In genomic region chr19:14528419-14529253, GRCh38 we compare ENCODE assay signal across 7 cellular contexts. TPM values are rescaled to one million over a fixed set of nuclear protein-coding genes. Genes with fewer than 3 reads are reported as not detected.
DNase-seq lines count a peak whose midpoint lies in the region; ATAC-seq lines count a peak whose summit lies in the region.

No MANE protein-coding gene starts in this region.

- no peak for ATAC-seq in GM19023 (IDR thresholded peaks at IDR 0.05; ENCODE audit: unreplicated experiment)

- H3K27ac ChIP-seq in subcutaneous abdominal adipose tissue (ENCODE audit: low read depth, low read length) = no peak overlapping the region

- H3K4me3 ChIP-seq in iPS-18c (ENCODE audit: insufficient read depth, low read depth, low read length) = peak overlapping the region; percentile 52
- peak overlapping the region; percentile 69 to 96 (median 78) for H3K4me3 ChIP-seq in subcutaneous abdominal adipose tissue (ENCODE audit: low read depth in 1 of 5, low read length in 5 of 5)

- H3K9me3 Mint-ChIP-seq in IgD-negative memory B cell = no peaks in the 10 kb centered on the region
- no peaks in the 10 kb centered on the region for H3K9me3 Mint-ChIP-seq in activated T-helper 2 cell treated with anti-CD3 and anti-CD28 coated beads, Interferon-gamma antibody, Interleukin-2, Interleukin-4, amounts not matched to agents 10 μg/mL and 5 μg/mL and 100 μg/mL, durations not matched to agents 14 hours and 24 hours and 36 hours

- intact Hi-C loops in activated T-helper 2 cell treated with anti-CD3 and anti-CD28 coated beads, Interferon-gamma antibody, Interleukin-2, Interleukin-4, amounts not matched to agents 10 μg/mL and 5 μg/mL and 100 μg/mL, durations not matched to agents 14 hours and 24 hours and 36 hours (cut with micrococcal nuclease) = loop anchor here (1.0 kb wide), 1 partner anchor 10 kb away; the partner anchor contains the start of gene DNAJB1

- H3K9me3 ChIP-seq in iPS-18c (ENCODE audit: control insufficient read depth, insufficient read depth, low read length) = no peaks in the 10 kb centered on the region
- no peaks in the 10 kb centered on the region for H3K9me3 ChIP-seq in subcutaneous abdominal adipose tissue (ENCODE audit: control insufficient read depth in 5 of 5, low read length in 5 of 5)

- peaks cover 0 to 35% (median 29%) of the 10 kb centered on the region in 5 donors for H3K4me1 ChIP-seq in subcutaneous abdominal adipose tissue (ENCODE audit: control insufficient read depth in 5 of 5, insufficient read depth in 5 of 5, low read length in 5 of 5)

- H3K4me3 Mint-ChIP-seq in IgD-negative memory B cell = peak overlapping the region; percentile 93 to 99 (median 97)
- peak overlapping the region; percentile 95 for H3K4me3 Mint-ChIP-seq in activated T-helper 2 cell treated with anti-CD3 and anti-CD28 coated beads, Interferon-gamma antibody, Interleukin-2, Interleukin-4, amounts not matched to agents 10 μg/mL and 5 μg/mL and 100 μg/mL, durations not matched to agents 14 hours and 24 hours and 36 hours (ENCODE audit: low read depth)

- no peaks in the 10 kb centered on the region for H3K27me3 Mint-ChIP-seq in IgD-negative memory B cell
- no peaks in the 10 kb centered on the region for H3K27me3 Mint-ChIP-seq in activated T-helper 2 cell treated with anti-CD3 and anti-CD28 coated beads, Interferon-gamma antibody, Interleukin-2, Interleukin-4, amounts not matched to agents 10 μg/mL and 5 μg/mL and 100 μg/mL, durations not matched to agents 14 hours and 24 hours and 36 hours (ENCODE audit: low read depth)

- peak overlapping the region; percentile 82 to 99 (median 98) for H3K27ac Mint-ChIP-seq in IgD-negative memory B cell
- H3K27ac Mint-ChIP-seq in activated T-helper 2 cell treated with anti-CD3 and anti-CD28 coated beads, Interferon-gamma antibody, Interleukin-2, Interleukin-4, amounts not matched to agents 10 μg/mL and 5 μg/mL and 100 μg/mL, durations not matched to agents 14 hours and 24 hours and 36 hours = peak overlapping the region; percentile 97

- H3K36me3 ChIP-seq in subcutaneous abdominal adipose tissue (ENCODE audit: control insufficient read depth in 5 of 5, insufficient read depth in 5 of 5, low read length in 5 of 5) = no peaks in the 10 kb centered on the region

- peaks cover 5 to 20% (median 14%) of the 10 kb centered on the region in 3 donors for H3K4me1 Mint-ChIP-seq in IgD-negative memory B cell
- H3K4me1 Mint-ChIP-seq in activated T-helper 2 cell treated with anti-CD3 and anti-CD28 coated beads, Interferon-gamma antibody, Interleukin-2, Interleukin-4, amounts not matched to agents 10 μg/mL and 5 μg/mL and 100 μg/mL, durations not matched to agents 14 hours and 24 hours and 36 hours (ENCODE audit: low read depth) = peaks cover 20% of the 10 kb centered on the region

- peaks cover 2% of the 10 kb centered on the region for H3K36me3 Mint-ChIP-seq in IgD-negative memory B cell
- peaks cover 4% of the 10 kb centered on the region for H3K36me3 Mint-ChIP-seq in activated T-helper 2 cell treated with anti-CD3 and anti-CD28 coated beads, Interferon-gamma antibody, Interleukin-2, Interleukin-4, amounts not matched to agents 10 μg/mL and 5 μg/mL and 100 μg/mL, durations not matched to agents 14 hours and 24 hours and 36 hours (ENCODE audit: low read depth)

- H3K27me3 ChIP-seq in subcutaneous abdominal adipose tissue (ENCODE audit: control insufficient read depth in 5 of 5, insufficient read depth in 4 of 5, low read length in 5 of 5) = no peaks in the 10 kb centered on the region

- H3K9ac ChIP-seq in subcutaneous abdominal adipose tissue (ENCODE audit: low read length in 5 of 5) = peak overlapping the region in 3 of 5 donors; percentile 40 to 62 (median 52)

- in situ Hi-C loops in G401 (cut with HindIII; ENCODE audit: low sequenced_read_pairs) = no loop called here

- no peak for DNase-seq in activated T-helper 2 cell treated with anti-CD3 and anti-CD28 coated beads, Interferon-gamma antibody, Interleukin-2, Interleukin-4, amounts not matched to agents 10 μg/mL and 5 μg/mL and 100 μg/mL, durations not matched to agents 14 hours and 24 hours and 36 hours (ENCODE audit: low spot score)
- no peak for DNase-seq in NAMALWA (ENCODE audit: low spot score)
- DNase-seq in G401 (ENCODE audit: low spot score) = no peak

RNA-seq across cellular contexts. Expression of gene TECR, which starts 0.8 kb away (rescaled TPM):
- polyA plus RNA-seq in IgD-negative memory B cell = 145 TPM
- total RNA-seq in activated T-helper 2 cell treated with anti-CD3 and anti-CD28 coated beads, Interferon-gamma antibody, Interleukin-2, Interleukin-4, amounts not matched to agents 10 μg/mL and 5 μg/mL and 100 μg/mL, durations not matched to agents 14 hours and 24 hours and 36 hours = 128 and 134 TPM in 2 replicates
- 166 and 226 TPM in 2 replicates for total RNA-seq in G401 (2014; rRNA removed; shearing (Covaris generic))

RNA-seq across cellular contexts. Expression of gene DNAJB1, which starts 10.4 kb away (rescaled TPM):
- polyA plus RNA-seq in IgD-negative memory B cell = 77.1 TPM
- 113 TPM in 2 replicates for total RNA-seq in activated T-helper 2 cell treated with anti-CD3 and anti-CD28 coated beads, Interferon-gamma antibody, Interleukin-2, Interleukin-4, amounts not matched to agents 10 μg/mL and 5 μg/mL and 100 μg/mL, durations not matched to agents 14 hours and 24 hours and 36 hours
- total RNA-seq in G401 (2014; rRNA removed; shearing (Covaris generic)) = 95.1 and 117 TPM in 2 replicates

RNA-seq across cellular contexts. Expression of gene GIPC1, which starts 32.7 kb away (rescaled TPM):
- polyA plus RNA-seq in IgD-negative memory B cell = 10.1 TPM
- 39.2 and 40.1 TPM in 2 replicates for total RNA-seq in activated T-helper 2 cell treated with anti-CD3 and anti-CD28 coated beads, Interferon-gamma antibody, Interleukin-2, Interleukin-4, amounts not matched to agents 10 μg/mL and 5 μg/mL and 100 μg/mL, durations not matched to agents 14 hours and 24 hours and 36 hours
- total RNA-seq in G401 (2014; rRNA removed; shearing (Covaris generic)) = 367 and 404 TPM in 2 replicates

RNA-seq across cellular contexts. Expression of gene NDUFB7, which starts 43.2 kb away (rescaled TPM):
- polyA plus RNA-seq in IgD-negative memory B cell = 224 TPM
- total RNA-seq in activated T-helper 2 cell treated with anti-CD3 and anti-CD28 coated beads, Interferon-gamma antibody, Interleukin-2, Interleukin-4, amounts not matched to agents 10 μg/mL and 5 μg/mL and 100 μg/mL, durations not matched to agents 14 hours and 24 hours and 36 hours = 129 and 136 TPM in 2 replicates
- 287 and 394 TPM in 2 replicates for total RNA-seq in G401 (2014; rRNA removed; shearing (Covaris generic))

RNA-seq across cellular contexts. Expression of gene PTGER1, which starts 53.5 kb away (rescaled TPM):
- not detected for polyA plus RNA-seq in IgD-negative memory B cell
- 1.1 and 1.6 TPM in 2 replicates for total RNA-seq in activated T-helper 2 cell treated with anti-CD3 and anti-CD28 coated beads, Interferon-gamma antibody, Interleukin-2, Interleukin-4, amounts not matched to agents 10 μg/mL and 5 μg/mL and 100 μg/mL, durations not matched to agents 14 hours and 24 hours and 36 hours
- total RNA-seq in G401 (2014; rRNA removed; shearing (Covaris generic)) = 1.5 TPM in 1 of 2 replicates, not detected in the other
